1 cellular context compared by ENCODE assay signal in genomic region chr19:54943772-54944361, GRCh38.
TF ChIP-seq lines count a peak whose summit lies in the region.
"Not testable (repeated sequence)": the region's sequence is repeated elsewhere in the genome, so short reads cannot be mapped to it uniquely, and the experiment has no call there.

No MANE protein-coding gene starts in this region.

TF ChIP-seq in K562, 482 proteins besides CTCF, POLR2A, EP300 and RAD21 (continues in another document):
- TF ChIP-seq ZEB2 (IDR thresholded peaks at IDR 0.05) (peak; percentile 51; the same call in 1 of the 2 replicates), HDAC1 (IDR thresholded peaks at IDR 0.05) (peak in 1 of 2 experiments; percentile 74; a peak in 2 of 4 replicates), MAX (CRISPR knock-in tag; IDR thresholded peaks at IDR 0.05) (peak; percentile 90), TFAP4 (CRISPR knock-in tag; IDR thresholded peaks at IDR 0.05; ENCODE audit: borderline replicate concordance) (peak; percentile 68), NFIC (IDR thresholded peaks at IDR 0.05) (peak; percentile 64), ARID1B (IDR thresholded peaks at IDR 0.05) (peak; percentile 80), MGA (IDR thresholded peaks at IDR 0.05) (peak; percentile 49; the same call in 1 of the 2 replicates), NKRF (IDR thresholded peaks at IDR 0.05; ENCODE audit: borderline replicate concordance) (peak; percentile 38; the same call in 1 of the 2 replicates), E2F6 (IDR thresholded peaks at IDR 0.05; ENCODE audit: borderline replicate concordance in 1 of 2, extremely low read depth in 1 of 2, insufficient read depth in 1 of 2, insufficient read length in 1 of 2, low read depth in 1 of 2, low read length in 1 of 2, poor library complexity in 1 of 2, severe bottlenecking in 1 of 2) (peak in 1 of 2 experiments; percentile 39), TCF3 (CRISPR knock-in tag; IDR thresholded peaks at IDR 0.05) (peak; percentile 90), POLR2AphosphoS5 (IDR thresholded peaks at IDR 0.05; ENCODE audit: control insufficient read depth, insufficient read depth, low read depth, low read length) (peak; percentile 46; the same call in 1 of the 2 replicates), DPF2 (IDR thresholded peaks at IDR 0.05) (peak; percentile 60), KLF16 (IDR thresholded peaks at IDR 0.05) (0 out of 2 replicates have a peak, but pooled peaks have one; percentile 34), NFE2 (IDR thresholded peaks at IDR 0.05; ENCODE audit: low read depth) (peak; percentile 35; the same call in 1 of the 2 replicates), TEAD4 (IDR thresholded peaks at IDR 0.05; ENCODE audit: low read length) (peak; percentile 82), SIN3A (IDR thresholded peaks at IDR 0.05; ENCODE audit: borderline replicate concordance in 2 of 2, control insufficient read depth in 1 of 2, low read depth in 2 of 2, low read length in 2 of 2) (peak in 1 of 2 experiments; percentile 50; a peak in 1 of 4 replicates), PRDM10 (IDR thresholded peaks at IDR 0.05; ENCODE audit: partially characterized antibody) (peak; percentile 97), GATA2 (CRISPR knock-in tag; IDR thresholded peaks at IDR 0.05) (peak; percentile 68), MXI1 (IDR thresholded peaks at IDR 0.05; ENCODE audit: low read depth, low read length) (0 out of 2 replicates have a peak, but pooled peaks have one; percentile 15), LCOR (CRISPR knock-in tag; IDR thresholded peaks at IDR 0.05) (peak; percentile 58; the same call in 1 of the 2 replicates), NCOR1 (IDR thresholded peaks at IDR 0.05) (peak; percentile 78), ZNF592 (IDR thresholded peaks at IDR 0.05) (peak; percentile 83), CXXC5 (CRISPR knock-in tag; IDR thresholded peaks at IDR 0.05) (peak; percentile 69), USF2 (CRISPR knock-in tag; IDR thresholded peaks at IDR 0.05) (0 out of 2 replicates have a peak, but pooled peaks have one; percentile 8), SMARCA4 (IDR thresholded peaks at IDR 0.05) (peak; percentile 32; the same call in 1 of the 2 replicates)
- not testable (repeated sequence) for TF ChIP-seq TEAD4 (CRISPR knock-in tag; IDR thresholded peaks at IDR 0.05; ENCODE audit: borderline replicate concordance)
